Comparison of ENCODE assay signal across 8 cellular contexts in the genomic region with DNA sequence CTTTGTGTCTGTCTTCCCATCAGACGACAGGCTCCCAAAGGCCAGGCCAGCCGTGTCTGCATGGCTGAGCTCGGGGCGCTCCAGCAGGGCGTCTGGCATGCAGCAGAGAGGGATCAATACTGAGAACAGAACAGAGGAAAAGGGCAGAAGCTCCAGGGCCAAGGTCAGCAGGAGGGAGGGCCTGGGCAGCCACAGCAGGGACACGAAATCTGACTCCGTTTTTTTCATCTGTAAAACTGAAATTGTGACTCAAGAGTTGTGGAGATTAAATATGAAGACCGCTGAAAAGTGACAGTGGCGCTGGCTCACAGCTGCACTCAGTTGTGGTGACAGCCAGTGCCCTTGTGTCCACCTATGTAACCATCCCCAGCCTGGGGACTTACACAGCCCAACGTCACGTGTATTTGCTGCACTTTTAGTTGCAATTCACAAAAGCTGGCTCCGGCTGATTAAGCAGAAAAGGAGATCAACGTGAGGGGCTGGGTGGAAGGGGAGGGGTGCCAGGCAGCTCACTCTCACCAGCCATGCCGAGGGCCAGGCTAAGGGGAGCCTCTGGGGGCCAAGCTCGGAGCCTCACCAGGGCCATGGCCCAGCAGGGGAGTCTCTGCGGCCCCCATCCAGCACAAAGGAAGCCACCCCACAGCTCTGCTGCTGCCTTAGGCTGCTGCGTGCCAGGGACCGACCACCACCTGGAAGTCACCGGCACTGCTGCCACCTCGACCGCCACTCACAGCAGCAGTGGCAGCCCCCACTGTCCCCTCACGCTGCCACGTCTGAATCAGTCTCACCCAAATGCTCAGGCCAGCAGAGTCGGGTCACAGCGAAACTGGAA.
DNase-seq lines count a peak whose midpoint lies in the region; ATAC-seq and TF ChIP-seq lines count a peak whose summit lies in the region.

No MANE protein-coding gene starts in this region.

- POLR2A ChIA-PET in RWPE1 (lab: Yijun Ruan, JAX; ENCODE audit: low non-redundant PET): no interaction called here

- no peaks in the 10 kb centered on the region for H3K79me2 ChIP-seq in DND-41 (ENCODE audit: insufficient read depth, low read length)

- TF ChIP-seq CTCF in DND-41 (IDR thresholded peaks at IDR 0.05; ENCODE audit: borderline replicate concordance, extremely low read depth, low read length, poor library complexity, severe bottlenecking): no peak
- TF ChIP-seq CTCF in RWPE1 (conservative IDR thresholded peaks at IDR 0.05; ENCODE audit: low read depth): no peak

- DNase-seq in DND-41: no peak
- DNase-seq in RWPE1 (ENCODE audit: low spot score): no peak
- DNase-seq in right cardiac atrium: peak in 1 of 3 donors; percentile 60
- no peak for DNase-seq in cerebellar nuclear complex (lab: John Stamatoyannopoulos, UW)
- no peak for DNase-seq in germinal center (ENCODE audit: low spot score)
- DNase-seq in activated gamma-delta T cell (lab: John Stamatoyannopoulos, UW): no peak

- H3K27me3 ChIP-seq in DND-41 (ENCODE audit: insufficient read depth, low read length, poor library complexity) (no peaks in the 10 kb centered on the region), right cardiac atrium (ENCODE audit: control insufficient read depth, insufficient read depth) (no peaks in the 10 kb centered on the region), subcutaneous abdominal adipose tissue (ENCODE audit: control insufficient read depth in 5 of 5, insufficient read depth in 4 of 5, low read length in 5 of 5) (no peaks in the 10 kb centered on the region)

- H3K9me3 ChIP-seq in DND-41 (ENCODE audit: insufficient read depth, low read length, severe bottlenecking) (no peaks in the 10 kb centered on the region), right cardiac atrium (ENCODE audit: control insufficient read depth, low read length) (no peaks in the 10 kb centered on the region), subcutaneous abdominal adipose tissue (ENCODE audit: control insufficient read depth in 5 of 5, low read length in 5 of 5) (no peaks in the 10 kb centered on the region)

- intact Hi-C loops in right cardiac atrium (cut with DNase I): loop anchor here in 2 of 4 donors (10.0 kb wide), 1 partner anchor 298 kb away; no protein-coding TSS in a partner anchor

- H3K36me3 ChIP-seq in DND-41 (ENCODE audit: insufficient read depth, low read length) (no peaks in the 10 kb centered on the region), subcutaneous abdominal adipose tissue (ENCODE audit: control insufficient read depth in 5 of 5, insufficient read depth in 5 of 5, low read length in 5 of 5) (peaks cover 0 to 9% (median 3%) of the 10 kb centered on the region in 5 donors)

- H3K4me2 ChIP-seq in DND-41 (ENCODE audit: insufficient read depth, low read length): peak overlapping the region; percentile 58

- WGBS in right cardiac atrium: 55% methylated on average over 25 of the region's 25 CpGs

- ATAC-seq in DND-41 (ENCODE audit: insufficient read depth, low read depth): peak; percentile 56
- peak; percentile 34 for ATAC-seq in HG02759 (IDR thresholded peaks at IDR 0.05; ENCODE audit: unreplicated experiment)
- peak; percentile 34 to 54 for ATAC-seq in right cardiac atrium

- peaks cover 8% of the 10 kb centered on the region for H3K4me1 ChIP-seq in DND-41 (ENCODE audit: insufficient read depth, low read length)
- H3K4me1 ChIP-seq in right cardiac atrium (ENCODE audit: control insufficient read depth, insufficient read depth, low read length): no peaks in the 10 kb centered on the region
- H3K4me1 ChIP-seq in subcutaneous abdominal adipose tissue (ENCODE audit: control insufficient read depth in 5 of 5, insufficient read depth in 5 of 5, low read length in 5 of 5): peaks cover 2 to 7% (median 5%) of the 10 kb centered on the region in 5 donors

- H2AFZ ChIP-seq in DND-41 (ENCODE audit: low read depth, low read length): peak overlapping the region; percentile 88

- no peak overlapping the region for H3K27ac ChIP-seq in DND-41 (ENCODE audit: low read length)
- H3K27ac ChIP-seq in RWPE1: peak overlapping the region; percentile 14; the same call in 1 of the 2 replicates
- no peak overlapping the region for H3K27ac ChIP-seq in right cardiac atrium (ENCODE audit: low read length)
- H3K27ac ChIP-seq in subcutaneous abdominal adipose tissue (ENCODE audit: low read depth, low read length): no peak overlapping the region

- H3K4me3 ChIP-seq in DND-41 (ENCODE audit: low read depth in 1 of 2, low read length in 2 of 2) (peak overlapping the region in 1 of 2 experiments; percentile 38; a peak in 2 of 4 replicates), right cardiac atrium (ENCODE audit: low read length) (peak overlapping the region; percentile 20), subcutaneous abdominal adipose tissue (ENCODE audit: low read depth in 1 of 5, low read length in 5 of 5) (peak overlapping the region; percentile 45 to 59 (median 54))

- CTCF ChIA-PET in RWPE1 (lab: Yijun Ruan, JAX): interaction anchor here (0.6 to 1.3 kb wide), 7 partner anchors 9 to 1220 kb away, joined by 3 to 5 read pairs (median 3); no protein-coding TSS in a partner anchor

- H3K9ac ChIP-seq in DND-41 (ENCODE audit: low read depth, low read length) (peak overlapping the region; percentile 33; the same call in 1 of the 2 replicates), subcutaneous abdominal adipose tissue (ENCODE audit: low read length in 5 of 5) (peak overlapping the region in 4 of 5 donors; percentile 6 to 74 (median 44))

- H4K20me1 ChIP-seq in DND-41 (ENCODE audit: insufficient read depth, low read length): no peaks in the 10 kb centered on the region
